In the genomic region with DNA sequence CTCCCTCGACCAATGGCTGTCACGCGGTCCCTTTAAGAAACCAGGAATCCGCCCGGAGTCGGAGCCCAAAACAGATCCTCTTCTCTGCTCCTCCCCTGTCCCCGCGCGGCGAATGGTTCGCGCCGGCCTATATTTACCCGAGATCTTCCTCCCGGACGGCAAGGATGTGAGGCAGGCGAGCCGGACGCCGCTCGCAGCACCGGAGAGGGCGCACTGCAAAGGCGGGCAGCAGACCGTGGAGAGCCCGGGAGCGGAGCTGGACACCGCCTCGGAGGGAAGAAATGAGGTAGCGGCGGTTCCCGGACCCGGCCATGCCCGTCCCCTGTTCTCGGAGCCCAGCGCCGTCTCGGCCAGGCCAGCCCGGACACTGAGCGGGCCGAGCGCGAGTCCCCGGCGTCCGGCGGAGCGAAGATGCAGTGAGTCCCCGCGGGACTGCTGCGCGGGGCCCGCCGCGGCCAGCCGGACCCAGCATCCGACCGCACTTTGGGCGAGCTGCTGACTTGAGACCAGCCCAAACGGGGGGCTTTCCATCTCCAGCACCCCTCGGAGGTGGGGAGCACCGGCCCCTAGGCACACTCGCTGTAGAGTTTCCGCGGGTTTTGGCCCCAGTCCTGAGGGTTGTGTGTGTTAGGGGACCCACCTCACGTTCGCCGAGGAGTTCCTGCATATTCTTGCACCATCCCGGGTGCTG, we compare ENCODE assay signal across 8 cellular contexts. TPM values are rescaled to one million over a fixed set of nuclear protein-coding genes. Genes with fewer than 3 reads are reported as not detected.
DNase-seq lines count a peak whose midpoint lies in the region; ATAC-seq and TF ChIP-seq lines count a peak whose summit lies in the region.

A gene with protein sequence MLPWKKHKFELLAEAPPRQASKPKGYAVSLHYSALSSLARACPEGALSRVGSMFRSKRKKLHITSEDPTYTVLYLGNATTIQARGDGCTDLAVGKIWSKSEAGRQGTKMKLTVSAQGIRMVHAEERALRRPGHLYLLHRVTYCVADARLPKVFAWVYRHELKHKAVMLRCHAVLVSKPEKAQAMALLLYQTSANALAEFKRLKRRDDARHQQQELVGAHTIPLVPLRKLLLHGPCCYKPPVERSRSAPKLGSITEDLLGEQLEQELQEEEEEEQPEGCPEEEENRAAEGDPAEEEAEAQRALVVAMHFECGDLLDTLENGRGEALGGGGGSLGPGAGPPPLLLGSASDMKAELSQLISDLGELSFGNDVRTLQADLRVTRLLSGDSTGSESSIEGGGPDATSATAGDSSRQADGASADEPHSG (plus strand): TSS at position 161 of the 691 bp plus-strand sequence. CDS start 944 bp downstream, outside the sequence.

- H3K4me2 ChIP-seq in smooth muscle cell: peak within 1 kb of the TSS; percentile 93

- 0% methylated on average over 65 of the region's 69 CpGs for WGBS in smooth muscle cell (ENCODE audit: low lambda C conversion rate)

- H3F3A ChIP-seq in smooth muscle cell (ENCODE audit: low read depth): peaks cover 22% of the 10 kb centered on the region

- H3K9me3 ChIP-seq in smooth muscle cell (replicated peaks; ENCODE audit: low read depth): no peaks in the 10 kb centered on the region

- DNase-seq in GM10248 (ENCODE audit: extremely low spot score) (peak; percentile 81), NCI-H2227 (lab: John Stamatoyannopoulos, UW; ENCODE audit: unreplicated experiment) (peak; percentile 90), iris pigment epithelial cell (ENCODE audit: low read depth) (peak; percentile 98), smooth muscle cell (lab: John Stamatoyannopoulos, UW; ENCODE audit: unreplicated experiment) (peak; percentile 77)
- DNase-seq in central memory CD4-positive, alpha-beta T cell: peak; percentile 49

- peak within 1 kb of the TSS; percentile 4 for H3K27ac ChIP-seq in smooth muscle cell (ENCODE audit: low read depth)

- H3K4me1 ChIP-seq in smooth muscle cell (ENCODE audit: low read depth): peaks cover 12% of the 10 kb centered on the region

- no peaks in the 10 kb centered on the region for H3K36me3 ChIP-seq in smooth muscle cell (ENCODE audit: low read depth)

- CTCF ChIA-PET in GM10248 (lab: Yijun Ruan, JAX): interaction anchor here (0.9 to 7.4 kb wide), 9 partner anchors 13 to 576 kb away, joined by 3 to 90 read pairs (median 4); partner anchors contain the start of gene LSG1

- no peaks in the 10 kb centered on the region for H3K27me3 ChIP-seq in smooth muscle cell (ENCODE audit: low read depth)

- peak within 1 kb of the TSS; percentile 76 for H3K4me3 ChIP-seq in smooth muscle cell

- ATAC-seq in HG02938 (IDR thresholded peaks at IDR 0.05; ENCODE audit: unreplicated experiment): peak; percentile 34
- peak; percentile 43 to 47 for ATAC-seq in activated CD4-positive, CD25-positive, alpha-beta regulatory T cell treated with anti-CD3 and anti-CD28 coated beads, Interleukin-2, amount 50 U/mL, for 24 hours
- ATAC-seq in GM19397 (IDR thresholded peaks at IDR 0.05; ENCODE audit: unreplicated experiment): no peak

- TF ChIP-seq CTCF in GM10248 (IDR thresholded peaks at IDR 0.05; ENCODE audit: control extremely low read depth, extremely low read depth, low read depth, missing control alignments) (peak; percentile 32), smooth muscle cell (IDR thresholded peaks at IDR 0.05; ENCODE audit: borderline replicate concordance, insufficient read depth, poor library complexity, severe bottlenecking) (no peak)

- peak within 1 kb of the TSS; percentile 67 for H2AFZ ChIP-seq in smooth muscle cell (ENCODE audit: low read depth)

- peaks cover 28% of the 10 kb centered on the region for H3K79me2 ChIP-seq in smooth muscle cell (ENCODE audit: low read depth)

- H4K20me1 ChIP-seq in smooth muscle cell (ENCODE audit: low read depth): peaks cover 38% of the 10 kb centered on the region

- POLR2A ChIA-PET in GM10248 (lab: Yijun Ruan, JAX): interaction anchor here (0.8 to 2.9 kb wide), 2 partner anchors 14 to 83 kb away, joined by 3 to 22 read pairs; partner anchors contain the start of gene LSG1

- peak within 1 kb of the TSS; percentile 76 for H3K9ac ChIP-seq in smooth muscle cell (ENCODE audit: low read depth)

RNA-seq across cellular contexts. Expression of the gene that starts here (rescaled TPM):
- 19.0 and 40.9 TPM in 2 replicates for total RNA-seq in smooth muscle cell
- polyA plus RNA-seq in smooth muscle cell: 54.4 and 73.4 TPM in 2 replicates
